In genomic region chr5:130337179-130337888, GRCh38 we compare ENCODE assay signal across 12 cellular contexts.
A peak's percentile ranks its signal among the peaks of the same experiment; 100 is the strongest.
DNase-seq lines count a peak whose midpoint lies in the region; ATAC-seq and TF ChIP-seq lines count a peak whose summit lies in the region.
"Had no signal": no experiment of that assay in that cellular context is flagged by ENCODE, and none has a peak within 500 bp of the region (broad histone marks: within the 10 kb centered on the region; RNA-seq: fewer than 3 reads in every experiment).

No MANE protein-coding gene starts in this region.

- no peaks in the 10 kb centered on the region for H3K36me3 Mint-ChIP-seq in GM23338 (ENCODE audit: low read depth)

- H3K27ac ChIP-seq in GM23338 (ENCODE audit: low read depth) = no peak overlapping the region
- H3K27ac ChIP-seq in smooth muscle cell (ENCODE audit: low read depth) = peak overlapping the region; percentile 50
- H3K27ac ChIP-seq: parathyroid adenoma, upper lobe of right lung had no signal

- H3K4me2 ChIP-seq in GM23338 (no peak overlapping the region), smooth muscle cell (peak overlapping the region; percentile 54)

- no peaks in the 10 kb centered on the region for H3K9me2 ChIP-seq in GM23338 (ENCODE audit: insufficient read depth)

- H3K4me3 ChIP-seq in GM23338 (no peak overlapping the region), fibroblast of villous mesenchyme (ENCODE audit: low read depth, low read length) (no peak overlapping the region), smooth muscle cell (no peak overlapping the region)
- H3K4me3 ChIP-seq: upper lobe of right lung had no signal

- no peaks in the 10 kb centered on the region for H3K9me3 Mint-ChIP-seq in GM23338
- H3K9me3 Mint-ChIP-seq in stimulated activated naive CD8-positive, alpha-beta T cell treated with anti-CD3 and anti-CD28 coated beads, Interleukin-15, amount 100 ng/mL, for 72 hours = no peaks in the 10 kb centered on the region

- H4K20me1 ChIP-seq in GM23338 (replicated peaks; ENCODE audit: insufficient read depth) (no peaks in the 10 kb centered on the region), smooth muscle cell (ENCODE audit: low read depth) (no peaks in the 10 kb centered on the region)

- no peak for TF ChIP-seq CTCF in GM23338 (conservative IDR thresholded peaks at IDR 0.05; ENCODE audit: low read depth in 2 of 2)
- TF ChIP-seq CTCF in fibroblast of villous mesenchyme (IDR thresholded peaks at IDR 0.05; ENCODE audit: insufficient read depth, low read depth, low read length) = no peak
- TF ChIP-seq CTCF in smooth muscle cell (IDR thresholded peaks at IDR 0.05; ENCODE audit: borderline replicate concordance, insufficient read depth, poor library complexity, severe bottlenecking) = no peak

- no peaks in the 10 kb centered on the region for H3K9me3 ChIP-seq in smooth muscle cell (replicated peaks; ENCODE audit: low read depth)
- H3K9me3 ChIP-seq: upper lobe of right lung had no signal

- H3F3A ChIP-seq in GM23338 (replicated peaks; ENCODE audit: low read depth) (no peaks in the 10 kb centered on the region), smooth muscle cell (ENCODE audit: low read depth) (no peaks in the 10 kb centered on the region)

- H2AFZ ChIP-seq in GM23338 (no peak overlapping the region), smooth muscle cell (ENCODE audit: low read depth) (peak overlapping the region; percentile 17)
- H2AFZ ChIP-seq: parathyroid adenoma had no signal

- WGBS in smooth muscle cell (ENCODE audit: low lambda C conversion rate) = 34% methylated on average over 7 of the region's 7 CpGs

- H3K27me3 ChIP-seq in GM23338 (ENCODE audit: insufficient read depth) (no peaks in the 10 kb centered on the region), smooth muscle cell (ENCODE audit: low read depth) (no peaks in the 10 kb centered on the region)
- H3K27me3 ChIP-seq: upper lobe of right lung had no signal

- no peak overlapping the region for H3K9ac ChIP-seq in smooth muscle cell (ENCODE audit: low read depth)
- H3K9ac ChIP-seq: parathyroid adenoma had no signal

- H3K79me2 ChIP-seq in GM23338 (replicated peaks; ENCODE audit: insufficient read depth) (no peaks in the 10 kb centered on the region), smooth muscle cell (ENCODE audit: low read depth) (no peaks in the 10 kb centered on the region)
- H3K79me2 ChIP-seq: parathyroid adenoma had no signal

- DNase-seq in GM23338 (ENCODE audit: low spot score) (peak; percentile 18), SW 1271 (lab: John Stamatoyannopoulos, UW) (peak; percentile 49 to 88), fibroblast of villous mesenchyme (ENCODE audit: low read depth) (peak; percentile 84), smooth muscle cell (lab: John Stamatoyannopoulos, UW; ENCODE audit: unreplicated experiment) (no peak)
- no peak for DNase-seq in stimulated activated naive CD8-positive, alpha-beta T cell treated with anti-CD3 and anti-CD28 coated beads, Interleukin-15, amount 100 ng/mL, for 72 hours
- DNase-seq: activated gamma-delta T cell treated with Interleukin-2 at 50 U/mL for 16 hours; effector CD8-positive, alpha-beta T cell; GF-D8; upper lobe of right lung had no signal

- ATAC-seq in GM23338 = no peak
- no peak for ATAC-seq in HG03108 (IDR thresholded peaks at IDR 0.05; ENCODE audit: unreplicated experiment)
- ATAC-seq in GM18868 (IDR thresholded peaks at IDR 0.05; ENCODE audit: unreplicated experiment) = no peak
- no peak for ATAC-seq in stimulated activated naive CD8-positive, alpha-beta T cell treated with anti-CD3 and anti-CD28 coated beads, Interleukin-15, amount 100 ng/mL, for 72 hours
- ATAC-seq: upper lobe of right lung had no signal

- no peak overlapping the region for H3K27ac Mint-ChIP-seq in GM23338
- H3K27ac Mint-ChIP-seq in stimulated activated naive CD8-positive, alpha-beta T cell treated with anti-CD3 and anti-CD28 coated beads, Interleukin-15, amount 100 ng/mL, for 72 hours = no peak overlapping the region

- H3K4me3 Mint-ChIP-seq in GM23338 = no peak overlapping the region
- H3K4me3 Mint-ChIP-seq in stimulated activated naive CD8-positive, alpha-beta T cell treated with anti-CD3 and anti-CD28 coated beads, Interleukin-15, amount 100 ng/mL, for 72 hours = no peak overlapping the region

- H3K4me1 ChIP-seq in GM23338 (ENCODE audit: insufficient read depth) (peaks cover 4% of the 10 kb centered on the region; the same call in 1 of the 2 replicates), smooth muscle cell (ENCODE audit: low read depth) (no peaks in the 10 kb centered on the region)
- H3K4me1 ChIP-seq: parathyroid adenoma, upper lobe of right lung had no signal

- H3K36me3 ChIP-seq in GM23338 (ENCODE audit: insufficient read depth) = no peaks in the 10 kb centered on the region
- H3K36me3 ChIP-seq in smooth muscle cell (ENCODE audit: low read depth) = no peaks in the 10 kb centered on the region
- H3K36me3 ChIP-seq: upper lobe of right lung had no signal

- peaks cover 9% of the 10 kb centered on the region; the same call in 2 of the 3 replicates for H3K4me1 Mint-ChIP-seq in GM23338
- H3K4me1 Mint-ChIP-seq in stimulated activated naive CD8-positive, alpha-beta T cell treated with anti-CD3 and anti-CD28 coated beads, Interleukin-15, amount 100 ng/mL, for 72 hours = no peaks in the 10 kb centered on the region

- no peaks in the 10 kb centered on the region for H3K27me3 Mint-ChIP-seq in GM23338 (ENCODE audit: insufficient read depth, low read depth, poor library complexity)
- H3K27me3 Mint-ChIP-seq in stimulated activated naive CD8-positive, alpha-beta T cell treated with anti-CD3 and anti-CD28 coated beads, Interleukin-15, amount 100 ng/mL, for 72 hours = no peaks in the 10 kb centered on the region

TF ChIP-seq in GM23338, 12 proteins besides CTCF, POLR2A, EP300 and RAD21 (continues in another document):
- no peak for TF ChIP-seq EZH2 (IDR thresholded peaks at IDR 0.05; ENCODE audit: low read depth, unreplicated experiment)
- TF ChIP-seq, protein P1, sequence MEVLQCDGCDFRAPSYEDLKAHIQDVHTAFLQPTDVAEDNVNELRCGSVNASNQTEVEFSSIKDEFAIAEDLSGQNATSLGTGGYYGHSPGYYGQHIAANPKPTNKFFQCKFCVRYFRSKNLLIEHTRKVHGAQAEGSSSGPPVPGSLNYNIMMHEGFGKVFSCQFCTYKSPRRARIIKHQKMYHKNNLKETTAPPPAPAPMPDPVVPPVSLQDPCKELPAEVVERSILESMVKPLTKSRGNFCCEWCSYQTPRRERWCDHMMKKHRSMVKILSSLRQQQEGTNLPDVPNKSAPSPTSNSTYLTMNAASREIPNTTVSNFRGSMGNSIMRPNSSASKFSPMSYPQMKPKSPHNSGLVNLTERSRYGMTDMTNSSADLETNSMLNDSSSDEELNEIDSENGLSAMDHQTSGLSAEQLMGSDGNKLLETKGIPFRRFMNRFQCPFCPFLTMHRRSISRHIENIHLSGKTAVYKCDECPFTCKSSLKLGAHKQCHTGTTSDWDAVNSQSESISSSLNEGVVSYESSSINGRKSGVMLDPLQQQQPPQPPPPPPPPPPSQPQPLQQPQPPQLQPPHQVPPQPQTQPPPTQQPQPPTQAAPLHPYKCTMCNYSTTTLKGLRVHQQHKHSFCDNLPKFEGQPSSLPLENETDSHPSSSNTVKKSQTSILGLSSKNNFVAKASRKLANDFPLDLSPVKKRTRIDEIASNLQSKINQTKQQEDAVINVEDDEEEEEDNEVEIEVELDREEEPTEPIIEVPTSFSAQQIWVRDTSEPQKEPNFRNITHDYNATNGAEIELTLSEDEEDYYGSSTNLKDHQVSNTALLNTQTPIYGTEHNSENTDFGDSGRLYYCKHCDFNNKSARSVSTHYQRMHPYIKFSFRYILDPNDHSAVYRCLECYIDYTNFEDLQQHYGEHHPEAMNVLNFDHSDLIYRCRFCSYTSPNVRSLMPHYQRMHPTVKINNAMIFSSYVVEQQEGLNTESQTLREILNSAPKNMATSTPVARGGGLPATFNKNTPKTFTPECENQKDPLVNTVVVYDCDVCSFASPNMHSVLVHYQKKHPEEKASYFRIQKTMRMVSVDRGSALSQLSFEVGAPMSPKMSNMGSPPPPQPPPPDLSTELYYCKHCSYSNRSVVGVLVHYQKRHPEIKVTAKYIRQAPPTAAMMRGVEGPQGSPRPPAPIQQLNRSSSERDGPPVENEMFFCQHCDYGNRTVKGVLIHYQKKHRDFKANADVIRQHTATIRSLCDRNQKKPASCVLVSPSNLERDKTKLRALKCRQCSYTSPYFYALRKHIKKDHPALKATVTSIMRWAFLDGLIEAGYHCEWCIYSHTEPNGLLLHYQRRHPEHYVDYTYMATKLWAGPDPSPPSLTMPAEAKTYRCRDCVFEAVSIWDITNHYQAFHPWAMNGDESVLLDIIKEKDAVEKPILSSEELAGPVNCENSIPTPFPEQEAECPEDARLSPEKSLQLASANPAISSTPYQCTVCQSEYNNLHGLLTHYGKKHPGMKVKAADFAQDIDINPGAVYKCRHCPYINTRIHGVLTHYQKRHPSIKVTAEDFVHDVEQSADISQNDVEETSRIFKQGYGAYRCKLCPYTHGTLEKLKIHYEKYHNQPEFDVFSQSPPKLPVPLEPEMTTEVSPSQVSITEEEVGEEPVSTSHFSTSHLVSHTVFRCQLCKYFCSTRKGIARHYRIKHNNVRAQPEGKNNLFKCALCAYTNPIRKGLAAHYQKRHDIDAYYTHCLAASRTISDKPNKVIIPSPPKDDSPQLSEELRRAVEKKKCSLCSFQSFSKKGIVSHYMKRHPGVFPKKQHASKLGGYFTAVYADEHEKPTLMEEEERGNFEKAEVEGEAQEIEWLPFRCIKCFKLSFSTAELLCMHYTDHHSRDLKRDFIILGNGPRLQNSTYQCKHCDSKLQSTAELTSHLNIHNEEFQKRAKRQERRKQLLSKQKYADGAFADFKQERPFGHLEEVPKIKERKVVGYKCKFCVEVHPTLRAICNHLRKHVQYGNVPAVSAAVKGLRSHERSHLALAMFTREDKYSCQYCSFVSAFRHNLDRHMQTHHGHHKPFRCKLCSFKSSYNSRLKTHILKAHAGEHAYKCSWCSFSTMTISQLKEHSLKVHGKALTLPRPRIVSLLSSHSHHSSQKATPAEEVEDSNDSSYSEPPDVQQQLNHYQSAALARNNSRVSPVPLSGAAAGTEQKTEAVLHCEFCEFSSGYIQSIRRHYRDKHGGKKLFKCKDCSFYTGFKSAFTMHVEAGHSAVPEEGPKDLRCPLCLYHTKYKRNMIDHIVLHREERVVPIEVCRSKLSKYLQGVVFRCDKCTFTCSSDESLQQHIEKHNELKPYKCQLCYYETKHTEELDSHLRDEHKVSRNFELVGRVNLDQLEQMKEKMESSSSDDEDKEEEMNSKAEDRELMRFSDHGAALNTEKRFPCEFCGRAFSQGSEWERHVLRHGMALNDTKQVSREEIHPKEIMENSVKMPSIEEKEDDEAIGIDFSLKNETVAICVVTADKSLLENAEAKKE (CRISPR knock-in tag; IDR thresholded peaks at IDR 0.05) = no peak
- TF ChIP-seq CREB1 (CRISPR knock-in tag; IDR thresholded peaks at IDR 0.05; ENCODE audit: low read depth) = no peak
- TF ChIP-seq ZNF331 (CRISPR knock-in tag; IDR thresholded peaks at IDR 0.05; ENCODE audit: low read depth) = no peak
- no peak for TF ChIP-seq EZH2phosphoT487 (IDR thresholded peaks at IDR 0.05; ENCODE audit: unreplicated experiment)

Comparison
In these comparisons a context has a peak if more than half of its experiments do, and no peak if none do; other contexts are left out.
1. DNase-seq: peak in GM23338 (single experiment), SW 1271 (2 of 2) and fibroblast of villous mesenchyme (single experiment); none in smooth muscle cell (single experiment) and stimulated activated naive CD8-positive, alpha-beta T cell treated with anti-CD3 and anti-CD28 coated beads, Interleukin-15, amount 100 ng/mL, for 72 hours (0 of 2).